In the genomic region with DNA sequence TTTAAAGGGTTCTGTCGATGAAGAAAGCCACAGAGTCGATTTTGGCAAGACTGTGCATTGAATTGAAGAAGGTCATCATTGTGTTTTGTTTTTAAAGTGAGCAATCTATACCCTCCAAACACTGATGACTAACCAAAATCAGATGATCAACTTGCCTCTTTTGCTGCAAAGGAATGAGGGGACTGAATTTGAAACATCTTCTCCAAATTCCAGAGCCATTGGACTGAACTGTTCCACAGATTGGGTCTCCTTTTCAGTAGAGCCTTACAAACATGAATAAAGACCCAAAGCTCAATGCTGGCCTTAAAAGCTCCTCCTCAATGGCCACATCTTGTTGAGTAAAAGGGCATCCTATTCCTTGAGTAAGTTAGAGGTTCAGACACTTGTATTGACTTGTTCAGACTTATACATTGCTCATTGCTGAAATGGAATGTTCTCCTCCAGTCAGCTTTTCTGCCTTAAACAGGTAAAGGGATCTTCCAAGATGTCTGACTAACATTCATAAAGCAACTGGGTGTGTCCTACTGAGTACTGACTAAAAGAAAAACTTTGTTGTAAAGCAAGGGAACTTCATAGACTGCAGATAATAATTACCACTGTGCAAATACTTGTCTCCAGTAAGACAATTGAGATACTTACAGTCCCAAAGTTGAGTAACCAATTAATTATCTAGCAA, we compare ENCODE assay signal across 1 cellular context.
TF ChIP-seq lines count a peak whose summit lies in the region.

No MANE protein-coding gene starts in this region.

TF ChIP-seq in GM12878, 131 proteins besides CTCF, POLR2A, EP300 and RAD21 (continued from another document):
- TF ChIP-seq, protein P1, sequence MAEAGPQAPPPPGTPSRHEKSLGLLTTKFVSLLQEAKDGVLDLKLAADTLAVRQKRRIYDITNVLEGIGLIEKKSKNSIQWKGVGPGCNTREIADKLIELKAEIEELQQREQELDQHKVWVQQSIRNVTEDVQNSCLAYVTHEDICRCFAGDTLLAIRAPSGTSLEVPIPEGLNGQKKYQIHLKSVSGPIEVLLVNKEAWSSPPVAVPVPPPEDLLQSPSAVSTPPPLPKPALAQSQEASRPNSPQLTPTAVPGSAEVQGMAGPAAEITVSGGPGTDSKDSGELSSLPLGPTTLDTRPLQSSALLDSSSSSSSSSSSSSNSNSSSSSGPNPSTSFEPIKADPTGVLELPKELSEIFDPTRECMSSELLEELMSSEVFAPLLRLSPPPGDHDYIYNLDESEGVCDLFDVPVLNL (IDR thresholded peaks at IDR 0.05; ENCODE audit: low read depth, low read length) = no peak
- TF ChIP-seq POU2F2 (IDR thresholded peaks at IDR 0.05; ENCODE audit: borderline replicate concordance, low read depth, low read length) = no peak
- TF ChIP-seq, protein P2, sequence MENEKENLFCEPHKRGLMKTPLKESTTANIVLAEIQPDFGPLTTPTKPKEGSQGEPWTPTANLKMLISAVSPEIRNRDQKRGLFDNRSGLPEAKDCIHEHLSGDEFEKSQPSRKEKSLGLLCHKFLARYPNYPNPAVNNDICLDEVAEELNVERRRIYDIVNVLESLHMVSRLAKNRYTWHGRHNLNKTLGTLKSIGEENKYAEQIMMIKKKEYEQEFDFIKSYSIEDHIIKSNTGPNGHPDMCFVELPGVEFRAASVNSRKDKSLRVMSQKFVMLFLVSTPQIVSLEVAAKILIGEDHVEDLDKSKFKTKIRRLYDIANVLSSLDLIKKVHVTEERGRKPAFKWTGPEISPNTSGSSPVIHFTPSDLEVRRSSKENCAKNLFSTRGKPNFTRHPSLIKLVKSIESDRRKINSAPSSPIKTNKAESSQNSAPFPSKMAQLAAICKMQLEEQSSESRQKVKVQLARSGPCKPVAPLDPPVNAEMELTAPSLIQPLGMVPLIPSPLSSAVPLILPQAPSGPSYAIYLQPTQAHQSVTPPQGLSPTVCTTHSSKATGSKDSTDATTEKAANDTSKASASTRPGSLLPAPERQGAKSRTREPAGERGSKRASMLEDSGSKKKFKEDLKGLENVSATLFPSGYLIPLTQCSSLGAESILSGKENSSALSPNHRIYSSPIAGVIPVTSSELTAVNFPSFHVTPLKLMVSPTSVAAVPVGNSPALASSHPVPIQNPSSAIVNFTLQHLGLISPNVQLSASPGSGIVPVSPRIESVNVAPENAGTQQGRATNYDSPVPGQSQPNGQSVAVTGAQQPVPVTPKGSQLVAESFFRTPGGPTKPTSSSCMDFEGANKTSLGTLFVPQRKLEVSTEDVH (IDR thresholded peaks at IDR 0.05; ENCODE audit: low read depth, partially characterized antibody) = no peak
- TF ChIP-seq NBN (IDR thresholded peaks at IDR 0.05) = no peak
